In genomic region chr15:99421758-99422157, GRCh38 we compare ENCODE assay signal across 16 cellular contexts.
DNase-seq lines count a peak whose midpoint lies in the region; ATAC-seq and TF ChIP-seq lines count a peak whose summit lies in the region.
"Had no signal": no experiment of that assay in that cellular context is flagged by ENCODE, and none has a peak within 500 bp of the region (broad histone marks: within the 10 kb centered on the region; RNA-seq: fewer than 3 reads in every experiment).

No MANE protein-coding gene starts in this region.

- no peak for ATAC-seq in activated CD4-positive, alpha-beta T cell treated with anti-CD3 and anti-CD28 coated beads for 36 hours
- no peak for ATAC-seq in naive thymus-derived CD8-positive, alpha-beta T cell

- H3K27me3 ChIP-seq in left ventricle myocardium inferior (ENCODE audit: low read depth) (no peaks in the 10 kb centered on the region), PC-9 (ENCODE audit: insufficient read depth, low read depth) (no peaks in the 10 kb centered on the region), BE2C (no peaks in the 10 kb centered on the region)

- H3K36me3 Mint-ChIP-seq in activated CD4-positive, alpha-beta T cell treated with anti-CD3 and anti-CD28 coated beads for 36 hours (ENCODE audit: low read depth): no peaks in the 10 kb centered on the region
- peaks cover 6% of the 10 kb centered on the region for H3K36me3 Mint-ChIP-seq in activated T-helper 1 cell treated with anti-CD3 and anti-CD28 coated beads, Interleukin-12 subunit alpha, Interleukin-12 subunit beta, Interleukin-2, Interleukin-4 antibody, amounts not matched to agents 30 ng/mL and 10 ng/mL and 1 ng/mL, durations not matched to agents 14 hours and 24 hours and 36 hours (ENCODE audit: low read depth)
- peaks cover 0 to 4% (median 0%) of the 10 kb centered on the region in 3 donors for H3K36me3 Mint-ChIP-seq in naive thymus-derived CD8-positive, alpha-beta T cell
- H3K36me3 Mint-ChIP-seq: CD8-positive, alpha-beta memory T cell had no signal

- BruUV-seq in PC-9 (replicated peaks; lab: Mats Ljungman, UMichigan): no TSS peak

- H3K27ac Mint-ChIP-seq in activated CD4-positive, alpha-beta T cell treated with anti-CD3 and anti-CD28 coated beads for 36 hours: peak overlapping the region; percentile 4
- peak overlapping the region; percentile 23 for H3K27ac Mint-ChIP-seq in activated T-helper 1 cell treated with anti-CD3 and anti-CD28 coated beads, Interleukin-12 subunit alpha, Interleukin-12 subunit beta, Interleukin-2, Interleukin-4 antibody, amounts not matched to agents 30 ng/mL and 10 ng/mL and 1 ng/mL, durations not matched to agents 14 hours and 24 hours and 36 hours
- H3K27ac Mint-ChIP-seq in naive thymus-derived CD8-positive, alpha-beta T cell: peak overlapping the region; percentile 85 to 98 (median 94)
- H3K27ac Mint-ChIP-seq: B cell had no signal

- H3K4me3 ChIP-seq in left ventricle myocardium inferior (no peak overlapping the region), PC-9 (no peak overlapping the region), BE2C (ENCODE audit: low read depth, low read length) (no peak overlapping the region)

- no peak overlapping the region for H2AFZ ChIP-seq in PC-9

- H3K27ac ChIP-seq in left ventricle myocardium inferior (replicated peaks): peak overlapping the region; percentile 64
- H3K27ac ChIP-seq in PC-9: no peak overlapping the region
- H3K27ac ChIP-seq: KMS-11 had no signal

- DNase-seq in activated CD4-positive, alpha-beta T cell treated with anti-CD3 and anti-CD28 coated beads for 36 hours: no peak
- no peak for DNase-seq in activated CD4-positive, alpha-beta T cell treated with anti-CD3 and anti-CD28 coated beads for 1 hour
- DNase-seq in left ventricle myocardium inferior (no peak), cardiac septum (ENCODE audit: low spot score) (no peak), PC-9 (no peak), BE2C (no peak)
- no peak for DNase-seq in activated T-helper 1 cell treated with anti-CD3 and anti-CD28 coated beads, Interleukin-12 subunit alpha, Interleukin-12 subunit beta, Interleukin-2, Interleukin-4 antibody, amounts not matched to agents 30 ng/mL and 10 ng/mL and 1 ng/mL, durations not matched to agents 14 hours and 24 hours and 36 hours (ENCODE audit: low spot score)
- DNase-seq in naive thymus-derived CD8-positive, alpha-beta T cell: no peak
- DNase-seq: MV-4-11, NCI-H1694 treated with DMSO at 0.1 percent for 48 hours, NCI-H2107, NCI-H226, NCI-H524 had no signal

- H3F3A ChIP-seq in PC-9 (ENCODE audit: insufficient read depth, low read depth): no peaks in the 10 kb centered on the region

- peaks cover 35% of the 10 kb centered on the region for H3K4me1 ChIP-seq in left ventricle myocardium inferior
- H3K4me1 ChIP-seq in PC-9 (replicated peaks; ENCODE audit: insufficient read depth): peaks cover 15% of the 10 kb centered on the region
- H3K4me1 ChIP-seq in BE2C: peaks cover 9% of the 10 kb centered on the region; the same call in 1 of the 2 replicates

- no peaks in the 10 kb centered on the region for H3K79me2 ChIP-seq in PC-9 (ENCODE audit: low read depth)

- H3K4me3 Mint-ChIP-seq in activated CD4-positive, alpha-beta T cell treated with anti-CD3 and anti-CD28 coated beads for 36 hours: no peak overlapping the region
- H3K4me3 Mint-ChIP-seq in activated T-helper 1 cell treated with anti-CD3 and anti-CD28 coated beads, Interleukin-12 subunit alpha, Interleukin-12 subunit beta, Interleukin-2, Interleukin-4 antibody, amounts not matched to agents 30 ng/mL and 10 ng/mL and 1 ng/mL, durations not matched to agents 14 hours and 24 hours and 36 hours: no peak overlapping the region
- peak overlapping the region in 8 of 10 donors; percentile 60 to 84 (median 76) for H3K4me3 Mint-ChIP-seq in naive thymus-derived CD8-positive, alpha-beta T cell

- TF ChIP-seq CTCF in left ventricle myocardium inferior (IDR thresholded peaks at IDR 0.05; ENCODE audit: borderline replicate concordance) (no peak), PC-9 (conservative IDR thresholded peaks at IDR 0.05) (no peak), BE2C (IDR thresholded peaks at IDR 0.05; ENCODE audit: low read depth, low read length) (no peak)

- POLR2A ChIA-PET in activated CD4-positive, alpha-beta T cell treated with anti-CD3 and anti-CD28 coated beads for 36 hours (lab: Charles Lee): interaction anchor here (0.6 kb wide), 1 partner anchor 403 kb away, joined by 3 read pairs; no protein-coding TSS in a partner anchor
- POLR2A ChIA-PET in naive thymus-derived CD8-positive, alpha-beta T cell (lab: Charles Lee): interaction anchor here (0.7 to 2.2 kb wide), 16 partner anchors 8 to 144 kb away, joined by 3 to 33 read pairs (median 6); partner anchors contain the start of gene MEF2A
- POLR2A ChIA-PET in PC-9 (lab: Charles Lee; ENCODE audit: unreplicated experiment): no interaction called here

- no peaks in the 10 kb centered on the region for H3K27me3 Mint-ChIP-seq in activated CD4-positive, alpha-beta T cell treated with anti-CD3 and anti-CD28 coated beads for 36 hours
- H3K27me3 Mint-ChIP-seq in activated T-helper 1 cell treated with anti-CD3 and anti-CD28 coated beads, Interleukin-12 subunit alpha, Interleukin-12 subunit beta, Interleukin-2, Interleukin-4 antibody, amounts not matched to agents 30 ng/mL and 10 ng/mL and 1 ng/mL, durations not matched to agents 14 hours and 24 hours and 36 hours (ENCODE audit: insufficient read depth): no peaks in the 10 kb centered on the region
- H3K27me3 Mint-ChIP-seq in naive thymus-derived CD8-positive, alpha-beta T cell: no peaks in the 10 kb centered on the region
- H3K27me3 Mint-ChIP-seq: B cell had no signal

- no peaks in the 10 kb centered on the region for H4K20me1 ChIP-seq in PC-9 (ENCODE audit: insufficient read depth)

- H3K9me3 Mint-ChIP-seq in activated CD4-positive, alpha-beta T cell treated with anti-CD3 and anti-CD28 coated beads for 36 hours (ENCODE audit: low read depth): peaks cover 2% of the 10 kb centered on the region
- no peaks in the 10 kb centered on the region for H3K9me3 Mint-ChIP-seq in activated T-helper 1 cell treated with anti-CD3 and anti-CD28 coated beads, Interleukin-12 subunit alpha, Interleukin-12 subunit beta, Interleukin-2, Interleukin-4 antibody, amounts not matched to agents 30 ng/mL and 10 ng/mL and 1 ng/mL, durations not matched to agents 14 hours and 24 hours and 36 hours
- peaks cover 0 to 4% (median 0%) of the 10 kb centered on the region in 9 donors for H3K9me3 Mint-ChIP-seq in naive thymus-derived CD8-positive, alpha-beta T cell

- CTCF ChIA-PET in activated CD4-positive, alpha-beta T cell treated with anti-CD3 and anti-CD28 coated beads for 36 hours (lab: Charles Lee): interaction anchor here (0.7 kb wide), 1 partner anchor 253 kb away, joined by 3 read pairs; no protein-coding TSS in a partner anchor
- CTCF ChIA-PET in PC-9 (lab: Charles Lee): no interaction called here

- no peaks in the 10 kb centered on the region for H3K9me2 ChIP-seq in PC-9 (ENCODE audit: insufficient read depth)

- H3K4me2 ChIP-seq in PC-9: no peak overlapping the region
- H3K4me2 ChIP-seq: KMS-11 had no signal

- H3K4me1 Mint-ChIP-seq in activated CD4-positive, alpha-beta T cell treated with anti-CD3 and anti-CD28 coated beads for 36 hours: peaks cover 58% of the 10 kb centered on the region
- H3K4me1 Mint-ChIP-seq in activated T-helper 1 cell treated with anti-CD3 and anti-CD28 coated beads, Interleukin-12 subunit alpha, Interleukin-12 subunit beta, Interleukin-2, Interleukin-4 antibody, amounts not matched to agents 30 ng/mL and 10 ng/mL and 1 ng/mL, durations not matched to agents 14 hours and 24 hours and 36 hours (ENCODE audit: low read depth): peaks cover 55% of the 10 kb centered on the region
- peaks cover 36 to 73% (median 63%) of the 10 kb centered on the region in 4 donors for H3K4me1 Mint-ChIP-seq in naive thymus-derived CD8-positive, alpha-beta T cell

- no peaks in the 10 kb centered on the region for H3K9me3 ChIP-seq in left ventricle myocardium inferior (replicated peaks)
- H3K9me3 ChIP-seq in PC-9 (ENCODE audit: insufficient read depth, low read depth): no peaks in the 10 kb centered on the region
- H3K9me3 ChIP-seq in BE2C: no peaks in the 10 kb centered on the region

- intact Hi-C loops in activated CD4-positive, alpha-beta T cell treated with anti-CD3 and anti-CD28 coated beads for 36 hours (cut with DNase I, micrococcal nuclease): loop anchor here in 1 of 2 experiments (10.0 kb wide), 2 partner anchors 143 to 283 kb away; partner anchors contain the start of gene MEF2A
- intact Hi-C loops in left ventricle myocardium inferior (cut with micrococcal nuclease): no loop called here
- intact Hi-C loops in cardiac septum (cut with DNase I): no loop called here
- intact Hi-C loops in activated T-helper 1 cell treated with anti-CD3 and anti-CD28 coated beads, Interleukin-12 subunit alpha, Interleukin-12 subunit beta, Interleukin-2, Interleukin-4 antibody, amounts not matched to agents 30 ng/mL and 10 ng/mL and 1 ng/mL, durations not matched to agents 14 hours and 24 hours and 36 hours (cut with micrococcal nuclease): no loop called here
- intact Hi-C loops in PC-9 (cut with micrococcal nuclease; ENCODE audit: unreplicated experiment): no loop called here

- H3K36me3 ChIP-seq in left ventricle myocardium inferior (no peaks in the 10 kb centered on the region), PC-9 (ENCODE audit: low read depth) (no peaks in the 10 kb centered on the region), BE2C (no peaks in the 10 kb centered on the region)

Comparison
In these comparisons a context has a peak if more than half of its experiments do, and no peak if none do; other contexts are left out.
1. H3K27ac Mint-ChIP-seq: peak in every context shown above with its lines; median percentile 94 in naive thymus-derived CD8-positive, alpha-beta T cell; 23 in activated T-helper 1 cell treated with anti-CD3 and anti-CD28 coated beads, Interleukin-12 subunit alpha, Interleukin-12 subunit beta, Interleukin-2, Interleukin-4 antibody, amounts not matched to agents 30 ng/mL and 10 ng/mL and 1 ng/mL, durations not matched to agents 14 hours and 24 hours and 36 hours; 4 in activated CD4-positive, alpha-beta T cell treated with anti-CD3 and anti-CD28 coated beads for 36 hours.
2. H3K4me3 Mint-ChIP-seq: peak in naive thymus-derived CD8-positive, alpha-beta T cell (8 of 10); none in activated CD4-positive, alpha-beta T cell treated with anti-CD3 and anti-CD28 coated beads for 36 hours (single experiment) and activated T-helper 1 cell treated with anti-CD3 and anti-CD28 coated beads, Interleukin-12 subunit alpha, Interleukin-12 subunit beta, Interleukin-2, Interleukin-4 antibody, amounts not matched to agents 30 ng/mL and 10 ng/mL and 1 ng/mL, durations not matched to agents 14 hours and 24 hours and 36 hours (single experiment).